In genomic region chr12:66627270-66627987, GRCh38 we compare ENCODE assay signal across 16 cellular contexts. TPM values are rescaled to one million over a fixed set of nuclear protein-coding genes. Genes with fewer than 3 reads are reported as not detected.
A peak's percentile ranks its signal among the peaks of the same experiment; 100 is the strongest.
DNase-seq lines count a peak whose midpoint lies in the region; ATAC-seq, FAIRE-seq and TF ChIP-seq lines count a peak whose summit lies in the region.
"Had no signal": no experiment of that assay in that cellular context is flagged by ENCODE, and none has a peak within 500 bp of the region (broad histone marks: within the 10 kb centered on the region; RNA-seq: fewer than 3 reads in every experiment).

No MANE protein-coding gene starts in this region.

- CTCF ChIA-PET in SK-N-SH (lab: Yijun Ruan, JAX) = no interaction called here

- in situ Hi-C loops in HAP-1 (cut with MboI; ENCODE audit: low sequenced_read_pairs) = no loop called here

- H3K4me3 ChIP-seq in SK-N-SH (ENCODE audit: low read depth in 2 of 2, low read length in 1 of 2) = no peak overlapping the region
- H3K4me3 ChIP-seq in HAP-1 = no peak overlapping the region
- H3K4me3 ChIP-seq: pancreas, thoracic aorta had no signal

- no peaks in the 10 kb centered on the region; the same call in 1 of the 2 replicates for H3K27me3 ChIP-seq in SK-N-SH (ENCODE audit: insufficient read depth)
- H3K27me3 ChIP-seq in HAP-1 (ENCODE audit: low read depth) = no peaks in the 10 kb centered on the region
- H3K27me3 ChIP-seq: pancreas had no signal

- DNase-seq in GM12892 (ENCODE audit: insufficient read length) (no peak), NCI-H2171 treated with DMSO at 0.1 percent for 48 hours (lab: John Stamatoyannopoulos, UW) (peak; percentile 82), left cardiac atrium (peak; percentile 24), renal cortical epithelial cell (ENCODE audit: low read depth) (peak; percentile 12), NCI-H187 (lab: John Stamatoyannopoulos, UW) (no peak), H54 (ENCODE audit: insufficient read length, low spot score) (no peak), SK-N-SH (no peak), HAP-1 (ENCODE audit: low spot score in 2 of 2) (no peak)
- DNase-seq: activated CD4-positive, alpha-beta memory T cell treated with anti-CD3 and anti-CD28 coated beads for 36 hours; activated T-cell treated with anti-CD3 and anti-CD28 coated beads, Interleukin-2, amount 50 U/mL, for 24 hours; AML-193; GDM1; pancreas; T-cell had no signal

- H3K9ac ChIP-seq in SK-N-SH = no peak overlapping the region

- H3K9me2 ChIP-seq in SK-N-SH = no peaks in the 10 kb centered on the region

- intact Hi-C loops in left cardiac atrium (cut with DNase I) = no loop called here

- H3K4me1 ChIP-seq in SK-N-SH (ENCODE audit: control insufficient read depth in 1 of 2, insufficient read depth in 2 of 2, low read depth in 1 of 2, low read length in 1 of 2) (no peaks in the 10 kb centered on the region), HAP-1 (no peaks in the 10 kb centered on the region)

- no peaks in the 10 kb centered on the region for H3K79me2 ChIP-seq in SK-N-SH (ENCODE audit: insufficient read depth)

- H3F3A ChIP-seq in SK-N-SH (replicated peaks; ENCODE audit: insufficient read depth) = no peaks in the 10 kb centered on the region

- FAIRE-seq in GM12892 (lab: Jason Lieb, UNC) (peak; percentile 21), H54 (lab: Jason Lieb, UNC) (no peak)
- FAIRE-seq: HTR-8/SVneo, pancreas had no signal

- no peaks in the 10 kb centered on the region for H3K9me3 ChIP-seq in SK-N-SH
- no peaks in the 10 kb centered on the region for H3K9me3 ChIP-seq in HAP-1
- H3K9me3 ChIP-seq: pancreas, thoracic aorta had no signal

- no peaks in the 10 kb centered on the region for H3K36me3 ChIP-seq in SK-N-SH (replicated peaks in 1 of 2; ENCODE audit: control insufficient read depth in 1 of 2, insufficient read depth in 2 of 2, low read length in 1 of 2)
- no peaks in the 10 kb centered on the region for H3K36me3 ChIP-seq in HAP-1 (replicated peaks)
- H3K36me3 ChIP-seq: pancreas, thoracic aorta had no signal

- no peak overlapping the region for H3K4me2 ChIP-seq in SK-N-SH

- TF ChIP-seq EP300 in SK-N-SH (IDR thresholded peaks at IDR 0.05; ENCODE audit: borderline replicate concordance in 1 of 2, low read depth in 1 of 2, low read length in 1 of 2) = no peak

- TF ChIP-seq RAD21 in SK-N-SH (IDR thresholded peaks at IDR 0.05; ENCODE audit: low read length) = no peak

- H3K27ac ChIP-seq in SK-N-SH (ENCODE audit: low read depth in 2 of 2, low read length in 1 of 2) = no peak overlapping the region
- H3K27ac ChIP-seq: thoracic aorta had no signal

- peak; percentile 50 to 70 for ATAC-seq in left cardiac atrium
- ATAC-seq: T-cell had no signal

- no peak for TF ChIP-seq CTCF in SK-N-SH (IDR thresholded peaks at IDR 0.05)

- POLR2A ChIA-PET in SK-N-SH (lab: Yijun Ruan, JAX) = no interaction called here

- H4K20me1 ChIP-seq in SK-N-SH (ENCODE audit: insufficient read depth) = no peaks in the 10 kb centered on the region

- WGBS in SK-N-SH (ENCODE audit: low lambda C conversion rate) = 10% methylated on average over 4 of the region's 4 CpGs

- no peak for TF ChIP-seq POLR2A in GM12892 (IDR thresholded peaks at IDR 0.05; ENCODE audit: low read depth, low read length)
- no peak for TF ChIP-seq POLR2A in H54 (IDR thresholded peaks at IDR 0.05; ENCODE audit: low read depth, low read length)

- no peak overlapping the region for H2AFZ ChIP-seq in SK-N-SH (ENCODE audit: low read depth)

TF ChIP-seq in SK-N-SH, 30 proteins besides CTCF, POLR2A, EP300 and RAD21:
- TF ChIP-seq RFX5 (IDR thresholded peaks at IDR 0.05; ENCODE audit: low read length) = no peak
- no peak for TF ChIP-seq TEAD4 (IDR thresholded peaks at IDR 0.05; ENCODE audit: borderline replicate concordance, insufficient read depth)
- no peak for TF ChIP-seq NFIC (IDR thresholded peaks at IDR 0.05; ENCODE audit: borderline replicate concordance)
- no peak for TF ChIP-seq REST (IDR thresholded peaks at IDR 0.05; ENCODE audit: low read depth, low read length)
- TF ChIP-seq NRF1 (IDR thresholded peaks at IDR 0.05; ENCODE audit: low read depth, low read length) = no peak
- TF ChIP-seq FOSL2 (IDR thresholded peaks at IDR 0.05; ENCODE audit: borderline replicate concordance, low read depth) = no peak
- TF ChIP-seq USF2 (IDR thresholded peaks at IDR 0.05; ENCODE audit: borderline replicate concordance, low read depth, low read length) = no peak
- no peak for TF ChIP-seq RCOR1 (IDR thresholded peaks at IDR 0.05; ENCODE audit: low read length)
- TF ChIP-seq MXI1 (IDR thresholded peaks at IDR 0.05; ENCODE audit: low read depth, low read length) = no peak
- TF ChIP-seq CHD2 (IDR thresholded peaks at IDR 0.05; ENCODE audit: low read length, partially characterized antibody) = no peak
- no peak for TF ChIP-seq GABPA (IDR thresholded peaks at IDR 0.05; ENCODE audit: low read depth)

RNA-seq across cellular contexts. Expression of gene GRIP1, which starts 51.4 kb away (rescaled TPM):
- polyA plus RNA-seq in GM12892 (2012; ENCODE audit: missing spikeins) = 0.13 TPM
- total RNA-seq in left cardiac atrium (10 to 100 TPM; 12.7 to 21.0 TPM), renal cortical epithelial cell (6.4 and 32.4 TPM in 2 replicates)
- polyA plus RNA-seq in SK-N-SH (2012; rRNA removed) = 0.03 and 0.07 TPM in 2 replicates
- polyA plus RNA-seq in SK-N-SH (2012; cell fraction: cytosol; rRNA removed) = 0.09 and 0.13 TPM in 2 replicates
- polyA plus RNA-seq in SK-N-SH (2012; cell fraction: nucleus; rRNA removed) = not detected in 2 replicates

Comparison
In these comparisons a context has a peak if more than half of its experiments do, and no peak if none do; other contexts are left out.
1. DNase-seq: peak in NCI-H2171 treated with DMSO at 0.1 percent for 48 hours (single experiment), left cardiac atrium (single experiment) and renal cortical epithelial cell (single experiment); none in GM12892 (single experiment), NCI-H187 (0 of 2), H54 (single experiment), SK-N-SH (single experiment) and HAP-1 (0 of 2).